28 cellular contexts compared by ENCODE assay signal in the genomic region with DNA sequence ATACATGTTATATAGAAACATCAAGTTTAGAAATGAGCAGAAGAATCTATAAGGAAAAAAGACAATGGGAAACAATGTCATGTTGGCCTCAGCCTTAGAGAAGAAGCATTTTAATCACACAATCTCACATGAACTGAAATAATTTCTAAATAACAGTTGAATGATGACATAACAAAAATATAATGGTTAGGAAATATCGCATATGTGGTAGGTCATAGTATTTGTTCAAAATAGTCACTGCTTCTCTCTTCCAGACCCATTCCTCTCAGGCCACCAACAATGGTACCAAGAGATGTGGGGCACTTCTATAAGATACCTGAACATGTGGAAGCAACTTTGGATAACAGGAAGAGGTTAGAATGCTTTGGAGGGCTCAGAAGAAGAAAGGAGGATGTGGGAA.
"Had no signal": no experiment of that assay in that cellular context is flagged by ENCODE, and none has a peak within 500 bp of the region (broad histone marks: within the 10 kb centered on the region; RNA-seq: fewer than 3 reads in every experiment).

No MANE protein-coding gene starts in this region.

- H3K9me3 ChIP-seq: gastroesophageal sphincter, ovary, psoas muscle, suprapubic skin, transverse colon, vagina had no signal

- H3K4me1 Mint-ChIP-seq: naive thymus-derived CD4-positive, alpha-beta T cell; neural progenitor cell; stimulated activated naive CD8-positive, alpha-beta T cell treated with anti-CD3 and anti-CD28 coated beads, Interleukin-15, amount 100 ng/mL, for 72 hours had no signal

- H3K4me1 ChIP-seq: esophagus squamous epithelium, gastroesophageal sphincter, left lung, neural progenitor cell, psoas muscle, spleen, suprapubic skin, transverse colon, vagina had no signal

- H3K4me2 ChIP-seq: neural progenitor cell had no signal

- FAIRE-seq: endometrium, islet of Langerhans had no signal

- H3K27me3 Mint-ChIP-seq: effector memory CD8-positive, alpha-beta T cell; naive thymus-derived CD4-positive, alpha-beta T cell; stimulated activated naive B cell treated with anti-CD40 and anti-IgM and Interleukin-4, amounts not matched to agents 10 μg/mL and 1 μg/mL and 100 μg/mL, for 72 hours; stimulated activated naive CD8-positive, alpha-beta T cell treated with anti-CD3 and anti-CD28 coated beads, Interleukin-15, amount 100 ng/mL, for 72 hours had no signal

- H2AFZ ChIP-seq: neural progenitor cell had no signal

- H3K36me3 ChIP-seq: esophagus squamous epithelium, gastroesophageal sphincter, heart right ventricle, left lung, neural progenitor cell, ovary, sigmoid colon, spleen, suprapubic skin, transverse colon, vagina had no signal

- DNase-seq: cortex of kidney; effector memory CD8-positive, alpha-beta T cell; erythroblast; esophagus squamous epithelium; heart right ventricle; hippocampal formation; left cardiac atrium; left lung; mesendoderm; midbrain; naive thymus-derived CD4-positive, alpha-beta T cell; ovary; posterior cingulate gyrus; psoas muscle; right cardiac atrium; sigmoid colon; spleen; stimulated activated naive B cell treated with anti-CD40 and anti-IgM and Interleukin-4, amounts not matched to agents 10 μg/mL and 1 μg/mL and 100 μg/mL, for 72 hours; stimulated activated naive CD8-positive, alpha-beta T cell treated with anti-CD3 and anti-CD28 coated beads, Interleukin-15, amount 100 ng/mL, for 72 hours; transverse colon had no signal

- H3K27ac ChIP-seq: gastroesophageal sphincter, heart right ventricle, left lung, neural progenitor cell, ovary, psoas muscle, sigmoid colon, spleen, suprapubic skin, transverse colon, vagina had no signal

- H3K27ac Mint-ChIP-seq: effector memory CD8-positive, alpha-beta T cell; naive thymus-derived CD4-positive, alpha-beta T cell; nephron; neural progenitor cell; stimulated activated naive B cell treated with anti-CD40 and anti-IgM and Interleukin-4, amounts not matched to agents 10 μg/mL and 1 μg/mL and 100 μg/mL, for 72 hours; stimulated activated naive CD8-positive, alpha-beta T cell treated with anti-CD3 and anti-CD28 coated beads, Interleukin-15, amount 100 ng/mL, for 72 hours had no signal

- H3K9ac ChIP-seq: neural progenitor cell had no signal

- H3K4me3 Mint-ChIP-seq: effector memory CD8-positive, alpha-beta T cell; naive thymus-derived CD4-positive, alpha-beta T cell; nephron; neural progenitor cell; stimulated activated naive B cell treated with anti-CD40 and anti-IgM and Interleukin-4, amounts not matched to agents 10 μg/mL and 1 μg/mL and 100 μg/mL, for 72 hours; stimulated activated naive CD8-positive, alpha-beta T cell treated with anti-CD3 and anti-CD28 coated beads, Interleukin-15, amount 100 ng/mL, for 72 hours had no signal

- H3K36me3 Mint-ChIP-seq: naive thymus-derived CD4-positive, alpha-beta T cell had no signal

- H3K27me3 ChIP-seq: esophagus squamous epithelium, gastroesophageal sphincter, heart right ventricle, left lung, neural progenitor cell, ovary, sigmoid colon, spleen, suprapubic skin, transverse colon, vagina had no signal

- H3K4me3 ChIP-seq: esophagus squamous epithelium, gastroesophageal sphincter, heart right ventricle, left lung, neural progenitor cell, ovary, psoas muscle, sigmoid colon, skin epidermis, spleen, suprapubic skin, transverse colon, vagina had no signal
